Comparison of ENCODE assay signal across 1 cellular context in the genomic region with DNA sequence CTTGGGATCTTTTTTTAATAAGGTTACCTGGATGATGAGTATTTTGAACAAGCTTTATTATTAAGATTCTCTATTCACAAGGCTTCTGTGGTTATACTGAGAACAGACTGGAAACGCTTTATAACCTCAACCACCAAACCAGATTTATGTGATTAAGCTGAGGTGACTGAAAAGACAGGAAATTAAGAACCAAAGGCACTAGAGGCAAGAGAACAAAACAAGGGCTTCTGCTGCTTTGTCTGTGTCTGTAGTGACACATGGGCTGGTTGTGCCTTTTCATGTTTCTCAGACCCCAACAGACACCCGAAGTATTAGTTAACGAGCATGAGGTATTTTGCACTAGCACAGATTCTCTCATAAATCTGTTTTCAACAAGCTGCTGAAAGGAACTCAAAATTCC.
A peak's percentile ranks its signal among the peaks of the same experiment; 100 is the strongest.
TF ChIP-seq lines count a peak whose summit lies in the region.

No MANE protein-coding gene starts in this region.

TF ChIP-seq in GM12878, 131 proteins besides CTCF, POLR2A, EP300 and RAD21 (continued from another document):
- peak; percentile 21; the same call in 1 of the 2 replicates for TF ChIP-seq ZBTB40 (IDR thresholded peaks at IDR 0.05; ENCODE audit: borderline replicate concordance)
- TF ChIP-seq IKZF2 (IDR thresholded peaks at IDR 0.05) = no peak
